ENCODE assay signal across 9 cellular contexts in the genomic region with DNA sequence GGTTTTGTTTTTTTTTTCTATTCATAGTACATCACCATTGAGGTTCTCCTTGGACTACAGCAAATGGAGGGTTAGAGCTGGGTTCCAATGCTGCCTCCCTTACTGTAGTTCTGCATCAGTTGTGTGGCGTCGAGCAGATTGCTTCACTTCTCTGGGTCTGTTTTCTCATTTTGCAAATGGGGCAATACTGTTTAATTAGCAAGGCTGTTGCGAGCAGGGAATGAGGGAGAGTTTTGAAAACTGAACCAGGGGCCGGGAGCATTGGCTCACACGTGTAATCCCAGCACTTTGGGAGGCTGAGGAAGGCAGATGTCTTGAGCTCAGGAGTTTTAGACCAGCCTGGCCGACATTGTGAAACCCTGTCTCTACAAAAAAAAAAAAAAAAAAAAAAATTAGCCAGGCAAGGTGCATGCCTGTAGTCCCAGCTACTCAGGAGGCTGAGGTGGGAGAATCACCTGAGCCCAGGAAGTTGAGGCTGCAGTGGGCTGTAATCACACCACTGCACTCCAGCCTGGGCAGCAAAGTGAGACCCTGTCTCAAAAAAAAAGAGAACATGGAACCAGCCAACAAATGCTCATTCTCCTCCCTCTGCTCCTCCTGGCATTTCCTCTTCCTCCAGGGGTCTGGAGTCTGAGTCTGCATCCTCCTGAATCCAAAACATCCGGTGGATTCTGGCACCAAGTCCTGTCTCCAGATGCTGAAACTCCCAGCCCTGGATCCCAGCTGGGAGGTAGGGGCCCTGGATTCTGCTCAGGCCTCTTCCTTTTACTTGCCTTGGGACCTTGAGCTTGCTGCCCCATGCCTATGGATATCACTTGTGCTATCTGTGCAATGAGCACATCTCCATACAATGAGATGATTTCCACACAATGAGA. TPM values are rescaled to one million over a fixed set of nuclear protein-coding genes. Genes with fewer than 3 reads are reported as not detected.
DNase-seq lines count a peak whose midpoint lies in the region; ATAC-seq and TF ChIP-seq lines count a peak whose summit lies in the region.
"Had no signal": no experiment of that assay in that cellular context is flagged by ENCODE, and none has a peak within 500 bp of the region (broad histone marks: within the 10 kb centered on the region; RNA-seq: fewer than 3 reads in every experiment).

No MANE protein-coding gene starts in this region.

- POLR2A ChIA-PET in SK-N-SH (lab: Yijun Ruan, JAX): interaction anchor here (1.0 to 4.6 kb wide), 2 partner anchors 22 to 88 kb away, joined by 3 to 60 read pairs; no protein-coding TSS in a partner anchor
- POLR2A ChIA-PET in WTC11 (lab: Charles Lee): interaction anchor here (2.8 kb wide), 1 partner anchor 21 kb away, joined by 27 read pairs; no protein-coding TSS in a partner anchor

- H3K27me3 ChIP-seq in SK-N-SH (ENCODE audit: insufficient read depth) (no peaks in the 10 kb centered on the region), transverse colon (no peaks in the 10 kb centered on the region), Peyer's patch (no peaks in the 10 kb centered on the region)

- H3K27me3 Mint-ChIP-seq in WTC11 (ENCODE audit: low read depth): no peaks in the 10 kb centered on the region

- peak overlapping the region; percentile 35; the same call in 1 of the 2 replicates for H2AFZ ChIP-seq in SK-N-SH (ENCODE audit: low read depth)

- H3K4me3 ChIP-seq in SK-N-SH (ENCODE audit: low read depth in 2 of 2, low read length in 1 of 2) (no peak overlapping the region), transverse colon (no peak overlapping the region), Peyer's patch (no peak overlapping the region)

- H3K4me1 ChIP-seq in SK-N-SH (ENCODE audit: control insufficient read depth in 1 of 2, insufficient read depth in 2 of 2, low read depth in 1 of 2, low read length in 1 of 2) (peaks cover 28 to 33% of the 10 kb centered on the region in 2 experiments), transverse colon (peaks cover 10 to 58% (median 37%) of the 10 kb centered on the region in 4 donors), Peyer's patch (peaks cover 0 to 62% (median 2%) of the 10 kb centered on the region in 4 donors)

- peaks cover 14% of the 10 kb centered on the region for H3K4me1 Mint-ChIP-seq in WTC11

- H3K4me2 ChIP-seq in SK-N-SH: peak overlapping the region; percentile 5; the same call in 1 of the 2 replicates

- peak overlapping the region; percentile 89 for H3K27ac Mint-ChIP-seq in WTC11

- no peak for TF ChIP-seq POLR2A in transverse colon (IDR thresholded peaks at IDR 0.05)
- TF ChIP-seq POLR2A in Peyer's patch (IDR thresholded peaks at IDR 0.05): no peak

- H3K9me3 ChIP-seq in SK-N-SH (no peaks in the 10 kb centered on the region), transverse colon (no peaks in the 10 kb centered on the region), Peyer's patch (no peaks in the 10 kb centered on the region)

- DNase-seq in SK-N-SH: peak; percentile 60
- DNase-seq in WTC11 (ENCODE audit: low spot score): no peak
- peak; percentile 67 for DNase-seq in islet precursor cell
- DNase-seq in transverse colon: no peak
- DNase-seq in Peyer's patch: no peak
- DNase-seq: NCI-H187 treated with DMSO at 0.1 percent for 48 hours had no signal

- intact Hi-C loops in transverse colon (cut with DNase I; ENCODE audit: low total_unique reads): no loop called here

- ATAC-seq in SK-N-SH treated with all-trans-retinoic acid at 6 μM for 48 hours (no peak), WTC11 (no peak), HG03196 (IDR thresholded peaks at IDR 0.05; ENCODE audit: unreplicated experiment) (no peak), HG02623 (IDR thresholded peaks at IDR 0.05; ENCODE audit: unreplicated experiment) (no peak)

- no peak for TF ChIP-seq EP300 in SK-N-SH (IDR thresholded peaks at IDR 0.05; ENCODE audit: borderline replicate concordance in 1 of 2, low read depth in 1 of 2, low read length in 1 of 2)
- no peak for TF ChIP-seq EP300 in transverse colon (IDR thresholded peaks at IDR 0.05; ENCODE audit: low read depth)

- H3K36me3 ChIP-seq in SK-N-SH (replicated peaks in 1 of 2; ENCODE audit: control insufficient read depth in 1 of 2, insufficient read depth in 2 of 2, low read length in 1 of 2) (no peaks in the 10 kb centered on the region), transverse colon (no peaks in the 10 kb centered on the region), Peyer's patch (no peaks in the 10 kb centered on the region)

- no peak overlapping the region for H3K4me3 Mint-ChIP-seq in WTC11

- WGBS in SK-N-SH (ENCODE audit: low lambda C conversion rate): 66% methylated on average over 7 of the region's 7 CpGs
- 58% methylated on average over 7 of the region's 7 CpGs; no CpG with 5 or more reads in 1 of the 2 donors for WGBS in transverse colon (ENCODE audit: low coverage in 1 of 2), 2 donors

- in situ Hi-C loops in transverse colon (cut with MboI; ENCODE audit: low pct_ligation_motif_present in 1 of 4, low pct_unique_long_range_greater_than_20kb in 1 of 4, low sequenced_read_pairs in 3 of 4): no loop called here

- TF ChIP-seq RAD21 in SK-N-SH (IDR thresholded peaks at IDR 0.05; ENCODE audit: low read length): no peak

- H3F3A ChIP-seq in SK-N-SH (replicated peaks; ENCODE audit: insufficient read depth): peaks cover 23% of the 10 kb centered on the region

- H4K20me1 ChIP-seq in SK-N-SH (ENCODE audit: insufficient read depth): no peaks in the 10 kb centered on the region

- H3K27ac ChIP-seq in SK-N-SH (ENCODE audit: low read depth in 2 of 2, low read length in 1 of 2): peak overlapping the region; percentile 58 to 80
- peak overlapping the region; percentile 1 to 62 (median 34) for H3K27ac ChIP-seq in transverse colon
- H3K27ac ChIP-seq in Peyer's patch: peak overlapping the region in 1 of 4 donors; percentile 74

- H3K79me2 ChIP-seq in SK-N-SH (ENCODE audit: insufficient read depth): peaks cover 13% of the 10 kb centered on the region

- H3K36me3 Mint-ChIP-seq in WTC11: no peaks in the 10 kb centered on the region

- no peaks in the 10 kb centered on the region for H3K9me3 Mint-ChIP-seq in WTC11

- no peak overlapping the region for H3K9ac ChIP-seq in SK-N-SH

- CTCF ChIA-PET in SK-N-SH (lab: Yijun Ruan, JAX): interaction anchor here (0.7 to 2.4 kb wide), 3 partner anchors 9 to 21 kb away, joined by 3 to 8 read pairs (median 3); no protein-coding TSS in a partner anchor
- CTCF ChIA-PET in WTC11 (lab: Charles Lee): interaction anchor here (4.0 kb wide), 1 partner anchor 36 kb away, joined by 15 read pairs; no protein-coding TSS in a partner anchor

- H3K9me2 ChIP-seq in SK-N-SH: no peaks in the 10 kb centered on the region

- TF ChIP-seq CTCF in SK-N-SH (IDR thresholded peaks at IDR 0.05): no peak
- no peak for TF ChIP-seq CTCF in WTC11 (IDR thresholded peaks at IDR 0.05)
- no peak for TF ChIP-seq CTCF in transverse colon (IDR thresholded peaks at IDR 0.05)
- no peak for TF ChIP-seq CTCF in Peyer's patch (IDR thresholded peaks at IDR 0.05)

TF ChIP-seq in SK-N-SH, 30 proteins besides CTCF, POLR2A, EP300 and RAD21:
- TF ChIP-seq RFX5 (IDR thresholded peaks at IDR 0.05; ENCODE audit: low read length): no peak
- TF ChIP-seq SMC3 (IDR thresholded peaks at IDR 0.05; ENCODE audit: low read depth, low read length): no peak
- peak; percentile 58 for TF ChIP-seq GABPA (IDR thresholded peaks at IDR 0.05; ENCODE audit: low read depth)
- TF ChIP-seq NFIC (IDR thresholded peaks at IDR 0.05; ENCODE audit: borderline replicate concordance): peak; percentile 43; the same call in 1 of the 2 replicates
- TF ChIP-seq TCF12 (IDR thresholded peaks at IDR 0.05): peak; percentile 56; the same call in 1 of the 2 replicates
- TF ChIP-seq FOSL2 (IDR thresholded peaks at IDR 0.05; ENCODE audit: borderline replicate concordance, low read depth): no peak

TF ChIP-seq in SK-N-SH treated with all-trans-retinoic acid at 6 μM for 48 hours, 23 proteins besides CTCF, POLR2A, EP300 and RAD21 (continues in another document):
- no peak for TF ChIP-seq RARB (CRISPR knock-in tag; IDR thresholded peaks at IDR 0.05)

TF ChIP-seq in WTC11, 78 proteins besides CTCF, POLR2A, EP300 and RAD21:
- TF ChIP-seq, protein P1, sequence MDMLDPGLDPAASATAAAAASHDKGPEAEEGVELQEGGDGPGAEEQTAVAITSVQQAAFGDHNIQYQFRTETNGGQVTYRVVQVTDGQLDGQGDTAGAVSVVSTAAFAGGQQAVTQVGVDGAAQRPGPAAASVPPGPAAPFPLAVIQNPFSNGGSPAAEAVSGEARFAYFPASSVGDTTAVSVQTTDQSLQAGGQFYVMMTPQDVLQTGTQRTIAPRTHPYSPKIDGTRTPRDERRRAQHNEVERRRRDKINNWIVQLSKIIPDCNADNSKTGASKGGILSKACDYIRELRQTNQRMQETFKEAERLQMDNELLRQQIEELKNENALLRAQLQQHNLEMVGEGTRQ (CRISPR knock-in tag; IDR thresholded peaks at IDR 0.05): no peak
- 0 out of 2 replicates have a peak, but pooled peaks have one; percentile 9 for TF ChIP-seq ZNF121 (CRISPR knock-in tag; IDR thresholded peaks at IDR 0.05)

RNA-seq across cellular contexts. Expression of a gene that starts 3.7 kb away (rescaled TPM):
- 204 and 257 TPM in 2 replicates for polyA plus RNA-seq in SK-N-SH (2012; rRNA removed)
- polyA plus RNA-seq in SK-N-SH (2012; cell fraction: cytosol; rRNA removed): 102 and 163 TPM in 2 replicates
- polyA plus RNA-seq in SK-N-SH (2012; cell fraction: nucleus; rRNA removed): 216 and 265 TPM in 2 replicates
- total RNA-seq in WTC11 (2021) (46.9 to 73.8 TPM (median 67.3 TPM) in 3 replicates), transverse colon (10 to 100 TPM; 28.8 to 56.3 (median 41.2) TPM), Peyer's patch (10 to 100 TPM; 23.9 to 75.2 (median 47.0) TPM)

RNA-seq across cellular contexts. Expression of a gene that starts 4.6 kb away (rescaled TPM):
- polyA plus RNA-seq in SK-N-SH (2012; rRNA removed): 66.1 and 67.9 TPM in 2 replicates
- 33.3 and 49.7 TPM in 2 replicates for polyA plus RNA-seq in SK-N-SH (2012; cell fraction: cytosol; rRNA removed)
- polyA plus RNA-seq in SK-N-SH (2012; cell fraction: nucleus; rRNA removed): 44.1 and 55.1 TPM in 2 replicates
- total RNA-seq in WTC11 (2021): 45.3 to 50.2 TPM (median 45.6 TPM) in 3 replicates
- total RNA-seq in transverse colon: 100 to 1,000 TPM; 140 to 265 (median 201) TPM
- total RNA-seq in Peyer's patch: 100 to 1,000 TPM in 3 of 4 donors, 10 to 100 TPM in 1; 80.9 to 400 (median 278) TPM

RNA-seq across cellular contexts. Expression of a gene that starts 49.4 kb away (rescaled TPM):
- polyA plus RNA-seq in SK-N-SH (2012; rRNA removed): 43.2 and 46.1 TPM in 2 replicates
- 31.0 and 37.2 TPM in 2 replicates for polyA plus RNA-seq in SK-N-SH (2012; cell fraction: cytosol; rRNA removed)
- 56.3 and 62.9 TPM in 2 replicates for polyA plus RNA-seq in SK-N-SH (2012; cell fraction: nucleus; rRNA removed)
- total RNA-seq in WTC11 (2021) (56.8 to 63.0 TPM (median 59.8 TPM) in 3 replicates), transverse colon (10 to 100 TPM; 72.1 to 92.8 (median 75.6) TPM), Peyer's patch (100 to 1,000 TPM in 1 of 4 donors, 10 to 100 TPM in 3; 54.5 to 101 (median 94.9) TPM)

Comparison
In these comparisons a context has a peak if more than half of its experiments do, and no peak if none do; other contexts are left out.
1. DNase-seq: peak in SK-N-SH (single experiment) and islet precursor cell (single experiment); none in WTC11 (single experiment), transverse colon (single experiment) and Peyer's patch (0 of 3).